8 cellular contexts compared by ENCODE assay signal in genomic region chr17:15261818-15262290, GRCh38. TPM values are rescaled to one million over a fixed set of nuclear protein-coding genes. Genes with fewer than 3 reads are reported as not detected.
DNase-seq lines count a peak whose midpoint lies in the region; ATAC-seq and TF ChIP-seq lines count a peak whose summit lies in the region.

No MANE protein-coding gene starts in this region.

- H3K27ac Mint-ChIP-seq in activated CD4-positive, alpha-beta T cell treated with anti-CD3 and anti-CD28 coated beads, Interleukin-2, amount 10 ng/mL, durations not matched to agents 24 days and 14 days = no peak overlapping the region

- peak overlapping the region; percentile 88 for H3K27ac ChIP-seq in duodenal mucosa (ENCODE audit: low read depth, low read length)
- H3K27ac ChIP-seq in lower lobe of right lung = peak overlapping the region; percentile 91
- H3K27ac ChIP-seq in thyroid gland = peak overlapping the region; percentile 92 to 99 (median 95)

- no peak for TF ChIP-seq POLR2A in thyroid gland (IDR thresholded peaks at IDR 0.05)
- TF ChIP-seq POLR2A in GM18505 (IDR thresholded peaks at IDR 0.05; ENCODE audit: borderline replicate concordance, extremely low read depth, insufficient read depth, insufficient read length) = no peak

- WGBS in thyroid gland, 2 donors = 6 to 17% methylated on average over 9 of the region's 9 CpGs

- H3K4me1 ChIP-seq in duodenal mucosa (ENCODE audit: control insufficient read depth in 1 of 2, insufficient read depth in 2 of 2, low read length in 2 of 2) = peaks cover 41 to 66% of the 10 kb centered on the region in 2 donors
- peaks cover 42% of the 10 kb centered on the region for H3K4me1 ChIP-seq in lower lobe of right lung
- peaks cover 56 to 60% of the 10 kb centered on the region in 2 donors for H3K4me1 ChIP-seq in thyroid gland

- H3K27me3 Mint-ChIP-seq in activated CD4-positive, alpha-beta T cell treated with anti-CD3 and anti-CD28 coated beads, Interleukin-2, amount 10 ng/mL, durations not matched to agents 24 days and 14 days = peaks cover 75% of the 10 kb centered on the region

- H3K9ac ChIP-seq in duodenal mucosa (ENCODE audit: low read depth in 1 of 2, low read length in 2 of 2) = peak overlapping the region; percentile 66 to 73

- intact Hi-C loops in activated CD4-positive, alpha-beta T cell treated with anti-CD3 and anti-CD28 coated beads, Interleukin-2, amount 10 ng/mL, durations not matched to agents 24 days and 14 days (cut with micrococcal nuclease) = no loop called here
- intact Hi-C loops in lower lobe of right lung (cut with DNase I) (no loop called here), thyroid gland (cut with DNase I) (loop anchor here (2.0 kb wide), 1 partner anchor 241 kb away; no protein-coding TSS in a partner anchor)

- peak in 1 of 2 donors; percentile 0 for ATAC-seq in lower lobe of right lung
- ATAC-seq in GM18505 (IDR thresholded peaks at IDR 0.05; ENCODE audit: unreplicated experiment) = no peak

- peaks cover 16 to 29% of the 10 kb centered on the region in 2 donors for H3K27me3 ChIP-seq in duodenal mucosa (ENCODE audit: control insufficient read depth in 1 of 2, insufficient read depth in 2 of 2, low read length in 2 of 2)
- H3K27me3 ChIP-seq in lower lobe of right lung (ENCODE audit: low read depth) = peaks cover 12% of the 10 kb centered on the region
- no peaks in the 10 kb centered on the region for H3K27me3 ChIP-seq in thyroid gland

- H3K4me3 ChIP-seq in duodenal mucosa (ENCODE audit: low read depth in 1 of 2, low read length in 2 of 2) (peak overlapping the region; percentile 83 to 84), lower lobe of right lung (peak overlapping the region; percentile 69), thyroid gland (replicated peaks in 1 of 3) (peak overlapping the region; percentile 2 to 76 (median 14))

- peaks cover 18% of the 10 kb centered on the region for H3K4me1 Mint-ChIP-seq in activated CD4-positive, alpha-beta T cell treated with anti-CD3 and anti-CD28 coated beads, Interleukin-2, amount 10 ng/mL, durations not matched to agents 24 days and 14 days

- no peak for DNase-seq in activated CD4-positive, alpha-beta T cell treated with anti-CD3 and anti-CD28 coated beads, Interleukin-2, amount 10 ng/mL, durations not matched to agents 24 days and 14 days
- DNase-seq in activated CD4-positive, alpha-beta T cell treated with anti-CD3 and anti-CD28 coated beads for 48 hours = no peak
- no peak for DNase-seq in lower lobe of right lung
- peak; percentile 31 to 37 for DNase-seq in thyroid gland
- no peak for DNase-seq in GDM1 (lab: John Stamatoyannopoulos, UW)
- no peak for DNase-seq in CD1c-positive myeloid dendritic cell (ENCODE audit: extremely low spot score)

- H3K4me3 Mint-ChIP-seq in activated CD4-positive, alpha-beta T cell treated with anti-CD3 and anti-CD28 coated beads, Interleukin-2, amount 10 ng/mL, durations not matched to agents 24 days and 14 days = peak overlapping the region; percentile 63

- no peak for TF ChIP-seq CTCF in lower lobe of right lung (IDR thresholded peaks at IDR 0.05)
- TF ChIP-seq CTCF in thyroid gland (IDR thresholded peaks at IDR 0.05) = no peak

- H3K36me3 ChIP-seq in duodenal mucosa (ENCODE audit: control insufficient read depth in 1 of 2, insufficient read depth in 2 of 2, low read length in 2 of 2) (peaks cover 0 to 13% of the 10 kb centered on the region in 2 donors), lower lobe of right lung (peaks cover 19% of the 10 kb centered on the region), thyroid gland (peaks cover 8 to 20% of the 10 kb centered on the region in 2 donors)

- H3K9me3 Mint-ChIP-seq in activated CD4-positive, alpha-beta T cell treated with anti-CD3 and anti-CD28 coated beads, Interleukin-2, amount 10 ng/mL, durations not matched to agents 24 days and 14 days = no peaks in the 10 kb centered on the region

- peaks cover 1% of the 10 kb centered on the region for H3K36me3 Mint-ChIP-seq in activated CD4-positive, alpha-beta T cell treated with anti-CD3 and anti-CD28 coated beads, Interleukin-2, amount 10 ng/mL, durations not matched to agents 24 days and 14 days (ENCODE audit: low read depth)

- no peaks in the 10 kb centered on the region for H3K9me3 ChIP-seq in duodenal mucosa (ENCODE audit: control insufficient read depth in 1 of 2, low read length in 2 of 2)
- no peaks in the 10 kb centered on the region for H3K9me3 ChIP-seq in lower lobe of right lung
- H3K9me3 ChIP-seq in thyroid gland = no peaks in the 10 kb centered on the region

RNA-seq across cellular contexts. Expression of gene PMP22, which starts 3.3 kb away (rescaled TPM):
- total RNA-seq in activated CD4-positive, alpha-beta T cell treated with anti-CD3 and anti-CD28 coated beads, Interleukin-2, amount 10 ng/mL, durations not matched to agents 24 days and 14 days = 0.28 and 0.45 TPM in 2 replicates
- total RNA-seq in lower lobe of right lung (125 TPM), thyroid gland (100 to 1,000 TPM in 2 of 4 donors, 10 to 100 TPM in 2; 61.0 to 254 (median 109) TPM)

Comparison
In these comparisons a context has a peak if more than half of its experiments do, and no peak if none do; other contexts are left out.
1. DNase-seq: peak in thyroid gland (2 of 2); none in activated CD4-positive, alpha-beta T cell treated with anti-CD3 and anti-CD28 coated beads, Interleukin-2, amount 10 ng/mL, durations not matched to agents 24 days and 14 days (single experiment), activated CD4-positive, alpha-beta T cell treated with anti-CD3 and anti-CD28 coated beads for 48 hours (single experiment), lower lobe of right lung (single experiment), GDM1 (single experiment) and CD1c-positive myeloid dendritic cell (single experiment).
2. H3K4me3 ChIP-seq: peak in every context shown above with its lines; median percentile 84 in duodenal mucosa; 69 in lower lobe of right lung; 14 in thyroid gland.
3. RNA of gene PMP22, which starts 3.3 kb away (total RNA-seq): 125 TPM in lower lobe of right lung (single experiment) and 61.0 to 254 TPM in thyroid gland; 0.28 to 0.45 TPM in activated CD4-positive, alpha-beta T cell treated with anti-CD3 and anti-CD28 coated beads, Interleukin-2, amount 10 ng/mL, durations not matched to agents 24 days and 14 days; every median in the first group is over 10 times any median in the second.
4. Peak in every context shown above with its lines, with median percentiles within 50 percentile points of each other: H3K27ac ChIP-seq.